17 cellular contexts compared by ENCODE assay signal in the genomic region with DNA sequence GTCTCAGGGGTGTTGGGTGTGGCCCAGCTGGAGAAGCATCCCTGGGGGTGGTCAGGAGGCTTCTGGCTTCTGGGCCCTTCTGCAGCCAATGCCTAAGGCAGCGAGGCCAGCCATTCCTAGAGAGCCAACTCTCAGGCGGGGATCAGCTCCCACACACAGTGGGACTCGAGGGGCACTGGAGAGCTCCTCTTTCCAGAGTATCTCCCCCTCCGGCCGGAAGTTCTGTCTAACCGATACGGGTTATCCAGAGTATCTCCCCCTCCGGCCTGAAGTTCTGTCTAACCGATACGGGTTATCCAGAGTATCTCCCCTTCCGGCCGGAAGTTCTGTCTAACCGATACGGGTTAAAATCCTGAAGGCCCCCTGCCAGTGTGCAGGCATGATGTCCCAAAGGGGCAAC.
DNase-seq lines count a peak whose midpoint lies in the region; ATAC-seq and TF ChIP-seq lines count a peak whose summit lies in the region.
"Had no signal": no experiment of that assay in that cellular context is flagged by ENCODE, and none has a peak within 500 bp of the region (broad histone marks: within the 10 kb centered on the region; RNA-seq: fewer than 3 reads in every experiment).

No MANE protein-coding gene starts in this region.

- H3K27ac ChIP-seq in coronary artery, result no peak overlapping the region
- H3K27ac ChIP-seq in upper lobe of right lung, result no peak overlapping the region
- H3K27ac ChIP-seq: BLaER1, GM23248 had no signal

- DNase-seq in CMK (ENCODE audit: low read depth) (peak; percentile 54), coronary artery (ENCODE audit: low spot score) (peak; percentile 56), mesenteric fat pad (ENCODE audit: low spot score) (peak; percentile 59), upper lobe of right lung (peak; percentile 26), SHP77 (lab: John Stamatoyannopoulos, UW) (no peak), SHP77 treated with DMSO at 0.1 percent for 48 hours (lab: John Stamatoyannopoulos, UW) (no peak)
- DNase-seq: 8988T; Calu3; CD4-positive, alpha-beta memory T cell; DMS79 treated with DMSO at 0.1 percent for 48 hours; GF-D8; GM23248; HCEC 1CT; HFFc6; IMR-90 had no signal

- intact Hi-C loops in upper lobe of right lung (cut with DNase I), result no loop called here

- H3K9me3 ChIP-seq in upper lobe of right lung, result no peaks in the 10 kb centered on the region
- H3K9me3 ChIP-seq: BLaER1 had no signal

- ATAC-seq in upper lobe of right lung, result no peak
- no peak for ATAC-seq in HG02623 (IDR thresholded peaks at IDR 0.05; ENCODE audit: unreplicated experiment)

- no peaks in the 10 kb centered on the region for H3K4me1 ChIP-seq in upper lobe of right lung

- no peaks in the 10 kb centered on the region for H3K27me3 ChIP-seq in upper lobe of right lung
- H3K27me3 ChIP-seq: BLaER1 had no signal

- H3K4me3 ChIP-seq in coronary artery, result no peak overlapping the region
- no peak overlapping the region for H3K4me3 ChIP-seq in upper lobe of right lung
- H3K4me3 ChIP-seq: BLaER1, GM23248 had no signal

- no peak for TF ChIP-seq CTCF in coronary artery (IDR thresholded peaks at IDR 0.05)
- TF ChIP-seq CTCF in upper lobe of right lung (IDR thresholded peaks at IDR 0.05), result no peak

- H3K36me3 ChIP-seq in upper lobe of right lung, result no peaks in the 10 kb centered on the region
- H3K36me3 ChIP-seq: BLaER1 had no signal

Comparison
In these comparisons a context has a peak if more than half of its experiments do, and no peak if none do; other contexts are left out.
1. DNase-seq: peak in CMK (single experiment), coronary artery (single experiment), mesenteric fat pad (single experiment) and upper lobe of right lung (single experiment); none in SHP77 (0 of 2) and SHP77 treated with DMSO at 0.1 percent for 48 hours (single experiment).